ENCODE assay signal across 10 cellular contexts in the genomic region with DNA sequence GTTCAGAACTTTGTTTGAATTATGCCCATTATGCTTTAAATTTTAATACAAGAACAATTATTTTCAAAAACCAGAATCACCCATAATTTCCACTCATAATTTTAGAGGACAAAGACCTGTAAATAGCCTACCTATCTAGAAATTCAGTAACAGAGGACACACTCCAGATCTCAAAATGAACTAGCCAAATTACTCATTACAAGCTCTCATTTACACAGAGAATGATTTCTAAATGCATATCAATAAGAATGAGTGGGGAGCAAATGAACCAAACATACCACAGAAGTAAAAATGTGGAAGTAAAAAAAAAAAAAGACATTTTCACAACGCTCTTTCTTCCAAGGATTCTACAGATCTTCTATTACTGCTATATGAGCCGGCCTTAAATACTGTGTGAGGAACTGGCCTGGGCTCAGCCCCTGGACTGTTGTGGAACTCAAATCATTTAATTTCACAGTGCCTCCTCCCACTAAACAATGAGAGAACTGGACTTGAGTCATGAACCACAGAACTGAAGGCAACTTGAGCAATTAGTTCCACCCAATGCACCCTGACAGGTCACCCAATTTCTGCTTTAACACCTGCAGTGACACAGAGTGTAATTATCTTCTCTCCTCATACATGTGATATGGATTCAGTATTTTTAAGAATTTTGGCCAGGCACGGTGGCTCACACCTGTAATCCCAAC. TPM values are rescaled to one million over a fixed set of nuclear protein-coding genes. Genes with fewer than 3 reads are reported as not detected.
DNase-seq lines count a peak whose midpoint lies in the region; ATAC-seq and TF ChIP-seq lines count a peak whose summit lies in the region.
"Had no signal": no experiment of that assay in that cellular context is flagged by ENCODE, and none has a peak within 500 bp of the region (broad histone marks: within the 10 kb centered on the region; RNA-seq: fewer than 3 reads in every experiment).

No MANE protein-coding gene starts in this region.

- BruUV-seq in IMR-90 (replicated peaks; lab: Mats Ljungman, UMichigan): no TSS peak

- H4K8ac ChIP-seq in IMR-90 (ENCODE audit: low read depth in 2 of 2, low read length in 2 of 2) (no peak overlapping the region), mesenchymal stem cell (ENCODE audit: low read length) (no peak overlapping the region)

- no peak overlapping the region for H3K56ac ChIP-seq in IMR-90 (ENCODE audit: extremely low read depth, insufficient read depth, low read length)

- peak overlapping the region; percentile 40 for H3K27ac Mint-ChIP-seq in activated naive CD8-positive, alpha-beta T cell treated with anti-CD3 and anti-CD28 coated beads for 36 hours

- H2AFZ ChIP-seq in IMR-90 (replicated peaks; ENCODE audit: low read length, poor library complexity) (no peak overlapping the region), mesenchymal stem cell (ENCODE audit: low read depth, low read length) (no peak overlapping the region)

- no peaks in the 10 kb centered on the region for H3K27me3 Mint-ChIP-seq in activated naive CD8-positive, alpha-beta T cell treated with anti-CD3 and anti-CD28 coated beads for 36 hours

- no peak for TF ChIP-seq CTCF in IMR-90 (conservative IDR thresholded peaks at IDR 0.05; ENCODE audit: low read depth, low read length)
- no peak for TF ChIP-seq CTCF in coronary artery (IDR thresholded peaks at IDR 0.05)

- H2BK120ac ChIP-seq in IMR-90 (ENCODE audit: low read depth, low read length): no peak overlapping the region; the same call in 1 of the 2 replicates
- no peak overlapping the region for H2BK120ac ChIP-seq in mesenchymal stem cell (ENCODE audit: low read depth, low read length)

- H3K27ac ChIP-seq in IMR-90 (ENCODE audit: insufficient read depth, low read length): no peak overlapping the region
- H3K27ac ChIP-seq in mesenchymal stem cell (ENCODE audit: low read length, poor library complexity, severe bottlenecking): no peak overlapping the region
- no peak overlapping the region for H3K27ac ChIP-seq in coronary artery

- H2BK15ac ChIP-seq in IMR-90 (ENCODE audit: low read depth, low read length) (no peak overlapping the region), mesenchymal stem cell (ENCODE audit: low read depth, poor library complexity, severe bottlenecking) (no peak overlapping the region)

- no peak overlapping the region for H2AK5ac ChIP-seq in IMR-90 (ENCODE audit: low read depth, low read length)
- H2AK5ac ChIP-seq in mesenchymal stem cell (ENCODE audit: low read length, severe bottlenecking): no peak overlapping the region

- no peak for TF ChIP-seq POLR2A in IMR-90 (IDR thresholded peaks at IDR 0.05; ENCODE audit: low read depth, low read length)

- H2AK9ac ChIP-seq in IMR-90 (replicated peaks; ENCODE audit: low read depth, low read length, poor library complexity): no peak overlapping the region

- H3K79me1 ChIP-seq in IMR-90 (ENCODE audit: low read depth in 1 of 2, low read length in 2 of 2) (peaks cover 10 to 80% of the 10 kb centered on the region in 2 experiments; a peak in 3 of 4 replicates), mesenchymal stem cell (replicated peaks; ENCODE audit: low read length, poor library complexity, severe bottlenecking) (peaks cover 2% of the 10 kb centered on the region)

- H3K14ac ChIP-seq in IMR-90 (replicated peaks; ENCODE audit: low read depth, low read length) (no peak overlapping the region), mesenchymal stem cell (ENCODE audit: low read length in 2 of 2) (no peak overlapping the region)

- H3K9me3 ChIP-seq in IMR-90 (ENCODE audit: control insufficient read depth, insufficient read depth, low read length) (no peaks in the 10 kb centered on the region), mesenchymal stem cell (ENCODE audit: control insufficient read depth, low read length) (no peaks in the 10 kb centered on the region)

- H2BK20ac ChIP-seq in IMR-90 (ENCODE audit: low read depth, low read length): no peak overlapping the region

- in situ Hi-C loops in IMR-90 (cut with MboI; ENCODE audit: low sequenced_read_pairs): no loop called here

- peaks cover 97% of the 10 kb centered on the region for H4K20me1 ChIP-seq in IMR-90 (ENCODE audit: insufficient read depth, low read length)

- no peak overlapping the region for H2BK5ac ChIP-seq in IMR-90 (ENCODE audit: low read depth, low read length, poor library complexity, severe bottlenecking)
- H2BK5ac ChIP-seq in mesenchymal stem cell (ENCODE audit: low read depth, low read length, poor library complexity, severe bottlenecking): no peak overlapping the region

- intact Hi-C loops in IMR-90 (cut with micrococcal nuclease): no loop called here

- H3K27me3 ChIP-seq in IMR-90 (ENCODE audit: control insufficient read depth, insufficient read depth, low read length) (no peaks in the 10 kb centered on the region), mesenchymal stem cell (ENCODE audit: control insufficient read depth in 1 of 2, insufficient read depth in 1 of 2, low read length in 2 of 2) (no peaks in the 10 kb centered on the region)

- no CpG with 5 or more reads among the region's 3 CpGs for WGBS in IMR-90 (ENCODE audit: extremely low coverage in 2 of 2, insufficient read length in 1 of 2), 2 experiments
- 98% methylated on average over 3 of the region's 3 CpGs for WGBS in mesenchymal stem cell

- H3K4me3 ChIP-seq in IMR-90 (ENCODE audit: insufficient read depth, low read depth, low read length) (no peak overlapping the region), mesenchymal stem cell (ENCODE audit: insufficient read depth in 1 of 2, low read depth in 1 of 2, low read length in 2 of 2) (no peak overlapping the region), coronary artery (no peak overlapping the region)

- POLR2A ChIA-PET in IMR-90 (lab: Charles Lee; ENCODE audit: unreplicated experiment): interaction anchor here (0.6 kb wide), 1 partner anchor 9 kb away, joined by 4 read pairs; no protein-coding TSS in a partner anchor

- peaks cover 30% of the 10 kb centered on the region for H3K9me1 ChIP-seq in IMR-90 (ENCODE audit: insufficient read depth, low read length)

- H3K4ac ChIP-seq in IMR-90 (ENCODE audit: low read depth, low read length): no peak overlapping the region
- no peak overlapping the region for H3K4ac ChIP-seq in mesenchymal stem cell (ENCODE audit: low read depth in 1 of 2, low read length in 2 of 2)

- no peak overlapping the region for H3K4me3 Mint-ChIP-seq in activated naive CD8-positive, alpha-beta T cell treated with anti-CD3 and anti-CD28 coated beads for 36 hours

- no peak overlapping the region for H3K9ac ChIP-seq in IMR-90 (ENCODE audit: low read depth, low read length)
- peak overlapping the region; percentile 27 for H3K9ac ChIP-seq in mesenchymal stem cell (ENCODE audit: low read length)

- H3K23ac ChIP-seq in IMR-90 (ENCODE audit: low read depth, low read length) (no peak overlapping the region), mesenchymal stem cell (ENCODE audit: low read length in 2 of 2) (no peak overlapping the region)

- H3K4me1 Mint-ChIP-seq in activated naive CD8-positive, alpha-beta T cell treated with anti-CD3 and anti-CD28 coated beads for 36 hours: peaks cover 43% of the 10 kb centered on the region

- no peak for TF ChIP-seq RAD21 in IMR-90 (IDR thresholded peaks at IDR 0.05; ENCODE audit: low read length)

- H4K5ac ChIP-seq in IMR-90 (ENCODE audit: low read depth, low read length): no peak overlapping the region

- H3K4me1 ChIP-seq in IMR-90 (ENCODE audit: control insufficient read depth, insufficient read depth, low read length) (peaks cover 13% of the 10 kb centered on the region), mesenchymal stem cell (ENCODE audit: control insufficient read depth, insufficient read depth, low read depth, low read length) (peaks cover 8% of the 10 kb centered on the region)

- H4K91ac ChIP-seq in IMR-90 (ENCODE audit: insufficient read depth, low read depth, low read length): no peak overlapping the region
- no peak overlapping the region for H4K91ac ChIP-seq in mesenchymal stem cell (ENCODE audit: low read length)

- H3K9me3 Mint-ChIP-seq in activated naive CD8-positive, alpha-beta T cell treated with anti-CD3 and anti-CD28 coated beads for 36 hours: no peaks in the 10 kb centered on the region

- CTCF ChIA-PET in IMR-90 (lab: Yijun Ruan, JAX): interaction anchor here (0.7 kb wide), 1 partner anchor 40 kb away, joined by 4 read pairs; no protein-coding TSS in a partner anchor

- H2BK12ac ChIP-seq in mesenchymal stem cell (ENCODE audit: low read length in 2 of 2): no peak overlapping the region

- H3K18ac ChIP-seq in IMR-90 (ENCODE audit: low read depth, low read length) (no peak overlapping the region), mesenchymal stem cell (ENCODE audit: low read depth in 1 of 2, low read length in 2 of 2) (no peak overlapping the region)

- no peak overlapping the region for H3K4me2 ChIP-seq in IMR-90 (ENCODE audit: low read depth, low read length)
- H3K4me2 ChIP-seq in mesenchymal stem cell (ENCODE audit: low read length, poor library complexity, severe bottlenecking): no peak overlapping the region

- dilution Hi-C loops in IMR-90 (cut with HindIII; ENCODE audit: low sequenced_read_pairs, unreplicated experiment): no loop called here

- ATAC-seq in IMR-90 (ENCODE audit: low read depth): peak; percentile 63

- H3K36me3 ChIP-seq in IMR-90 (ENCODE audit: control insufficient read depth, insufficient read depth, low read length) (peaks cover 2% of the 10 kb centered on the region; the same call in 1 of the 2 replicates), mesenchymal stem cell (ENCODE audit: control insufficient read depth in 1 of 2, insufficient read depth in 2 of 2, low read depth in 1 of 2, low read length in 2 of 2) (no peaks in the 10 kb centered on the region)

- DNase-seq in EL: peak; percentile 58
- peak; percentile 61 for DNase-seq in IMR-90
- DNase-seq in activated naive CD8-positive, alpha-beta T cell treated with anti-CD3 and anti-CD28 coated beads for 36 hours: no peak
- peak; percentile 34 for DNase-seq in mesenchymal stem cell
- no peak for DNase-seq in coronary artery (ENCODE audit: low spot score)
- no peak for DNase-seq in activated CD8-positive, alpha-beta memory T cell treated with anti-CD3 and anti-CD28 coated beads, Interleukin-2, amount 50 U/mL, for 4 hours
- no peak for DNase-seq in NCI-H345 (lab: John Stamatoyannopoulos, UW)
- DNase-seq in NCI-H2107 (lab: John Stamatoyannopoulos, UW): no peak
- DNase-seq: midbrain had no signal

- no peaks in the 10 kb centered on the region for H3K36me3 Mint-ChIP-seq in activated naive CD8-positive, alpha-beta T cell treated with anti-CD3 and anti-CD28 coated beads for 36 hours

RNA-seq across cellular contexts. Expression of gene MRTFA, which starts 8.0 kb away (rescaled TPM):
- 12.5 and 15.3 TPM in 2 replicates for total RNA-seq in IMR-90 (2012; rRNA removed)
- polyA plus RNA-seq in IMR-90 (2012; rRNA removed): 17.1 and 17.2 TPM in 2 replicates
- polyA plus RNA-seq in IMR-90 (2012; cell fraction: cytosol; rRNA removed): 27.6 and 38.8 TPM in 2 replicates
- polyA plus RNA-seq in IMR-90 (2012; cell fraction: nucleus; rRNA removed; ENCODE audit: low replicate concordance): 38.3 and 56.9 TPM in 2 replicates
- 10 to 100 TPM; 35.3 to 37.6 TPM for total RNA-seq in activated naive CD8-positive, alpha-beta T cell treated with anti-CD3 and anti-CD28 coated beads for 36 hours
- 17.0 TPM for polyA plus RNA-seq in mesenchymal stem cell (2013, experiment 1 of 2)
- polyA plus RNA-seq in mesenchymal stem cell (2013, experiment 2 of 2): 16.5 TPM

RNA-seq across cellular contexts. Expression of gene MCHR1, which starts 50.8 kb away (rescaled TPM):
- total RNA-seq in IMR-90 (2012; rRNA removed): 1.4 and 1.7 TPM in 2 replicates
- 3.2 and 3.5 TPM in 2 replicates for polyA plus RNA-seq in IMR-90 (2012; rRNA removed)
- 0.79 and 4.5 TPM in 2 replicates for polyA plus RNA-seq in IMR-90 (2012; cell fraction: cytosol; rRNA removed)
- 2.0 TPM in 2 replicates for polyA plus RNA-seq in IMR-90 (2012; cell fraction: nucleus; rRNA removed; ENCODE audit: low replicate concordance)
- not detected for total RNA-seq in activated naive CD8-positive, alpha-beta T cell treated with anti-CD3 and anti-CD28 coated beads for 36 hours
- polyA plus RNA-seq in mesenchymal stem cell (2013, experiment 1 of 2): 0.76 TPM
- 0.48 TPM for polyA plus RNA-seq in mesenchymal stem cell (2013, experiment 2 of 2)
- total RNA-seq: H4 had no signal

Comparison
In these comparisons a context has a peak if more than half of its experiments do, and no peak if none do; other contexts are left out.
1. DNase-seq: peak in EL (single experiment), IMR-90 (single experiment) and mesenchymal stem cell (single experiment); none in activated naive CD8-positive, alpha-beta T cell treated with anti-CD3 and anti-CD28 coated beads for 36 hours (single experiment), coronary artery (single experiment), activated CD8-positive, alpha-beta memory T cell treated with anti-CD3 and anti-CD28 coated beads, Interleukin-2, amount 50 U/mL, for 4 hours (single experiment), NCI-H345 (single experiment) and NCI-H2107 (single experiment).